In genomic region chr3:72950801-72951200, GRCh38 we compare ENCODE assay signal across 19 cellular contexts. TPM values are rescaled to one million over a fixed set of nuclear protein-coding genes. Genes with fewer than 3 reads are reported as not detected.
DNase-seq lines count a peak whose midpoint lies in the region; ATAC-seq, FAIRE-seq and TF ChIP-seq lines count a peak whose summit lies in the region.
"Had no signal": no experiment of that assay in that cellular context is flagged by ENCODE, and none has a peak within 500 bp of the region (broad histone marks: within the 10 kb centered on the region; RNA-seq: fewer than 3 reads in every experiment).

No MANE protein-coding gene starts in this region.

- no peak overlapping the region for H4K8ac ChIP-seq in H1 (ENCODE audit: extremely low read depth, insufficient read depth, low read length)

- CTCF ChIA-PET in H1 (lab: Charles Lee; ENCODE audit: partially characterized antibody): interaction anchor here (0.9 kb wide), 1 partner anchor 11 kb away, joined by 3 read pairs; no protein-coding TSS in a partner anchor

- 84% methylated on average over 4 of the region's 4 CpGs; no CpG with 5 or more reads in 1 of the 2 experiments for WGBS in H1 (ENCODE audit: extremely low coverage in 1 of 2, insufficient coverage in 1 of 2, insufficient read length in 1 of 2, insufficient replicate concordance in 2 of 2, low coverage in 1 of 2, low lambda C conversion rate in 2 of 2, missing lambda C conversion rate in 1 of 2), 2 experiments

- TF ChIP-seq EP300 in H1 (IDR thresholded peaks at IDR 0.05; ENCODE audit: borderline replicate concordance in 1 of 2, low read depth in 2 of 2, low read length in 2 of 2): no peak

- no peak overlapping the region for H2BK20ac ChIP-seq in H1 (ENCODE audit: low read length)

- intact Hi-C loops in sciatic nerve (cut with DNase I): no loop called here
- intact Hi-C loops in left lung (cut with DNase I): no loop called here

- no peaks in the 10 kb centered on the region for H3K79me1 ChIP-seq in H1 (ENCODE audit: low read depth, low read length)

- ATAC-seq in HG02885 (IDR thresholded peaks at IDR 0.05; ENCODE audit: poor library complexity, unreplicated experiment) (peak; percentile 10), sciatic nerve (peak; percentile 40), esophagus mucosa (no peak), left lung (no peak)
- ATAC-seq: K562 had no signal

- no peak overlapping the region for H3K56ac ChIP-seq in H1 (replicated peaks; ENCODE audit: insufficient read length, low read depth, low read length)

- H3K9me3 ChIP-seq in DOHH2 (ENCODE audit: control insufficient read depth, insufficient read depth, low read length) (no peaks in the 10 kb centered on the region), H1 (ENCODE audit: insufficient read depth in 2 of 2, low read depth in 1 of 2, low read length in 1 of 2) (no peaks in the 10 kb centered on the region), left lung (no peaks in the 10 kb centered on the region)
- H3K9me3 ChIP-seq: left ventricle myocardium inferior had no signal

- no peak overlapping the region for H3K4ac ChIP-seq in H1 (replicated peaks; ENCODE audit: insufficient read length, low read depth, low read length)

- no peak overlapping the region for H3K14ac ChIP-seq in H1 (ENCODE audit: insufficient read length)

- no peak overlapping the region for H2AFZ ChIP-seq in H1 (ENCODE audit: low read length)
- H2AFZ ChIP-seq: GM23248 had no signal

- H2BK12ac ChIP-seq in H1 (ENCODE audit: low read depth, low read length): no peak overlapping the region

- peak overlapping the region; percentile 34 for H3K4me3 ChIP-seq in DOHH2 (ENCODE audit: low read length)
- no peak overlapping the region for H3K4me3 ChIP-seq in H1 (ENCODE audit: extremely low read depth in 1 of 4, insufficient read depth in 2 of 4, low read depth in 3 of 4, low read length in 4 of 4)
- H3K4me3 ChIP-seq in left lung: no peak overlapping the region
- H3K4me3 ChIP-seq: GM23248, K562, left ventricle myocardium inferior had no signal

- H3K23ac ChIP-seq in H1 (ENCODE audit: insufficient read length): no peak overlapping the region

- H3K36me3 ChIP-seq in DOHH2 (ENCODE audit: control insufficient read depth, low read length) (no peaks in the 10 kb centered on the region), H1 (ENCODE audit: control insufficient read depth in 2 of 4, insufficient read depth in 4 of 4, low read length in 3 of 4) (no peaks in the 10 kb centered on the region), left lung (no peaks in the 10 kb centered on the region)
- H3K36me3 ChIP-seq: left ventricle myocardium inferior had no signal

- H4K20me1 ChIP-seq in DOHH2 (ENCODE audit: control insufficient read depth, insufficient read depth, low read depth, low read length): no peaks in the 10 kb centered on the region
- H4K20me1 ChIP-seq in H1 (replicated peaks in 1 of 2; ENCODE audit: control insufficient read depth in 1 of 2, insufficient read depth in 2 of 2, low read length in 2 of 2): no peaks in the 10 kb centered on the region

- H3K9me2 ChIP-seq in DOHH2 (replicated peaks; ENCODE audit: control insufficient read depth, low read length): no peaks in the 10 kb centered on the region

- H3F3A ChIP-seq in DOHH2 (ENCODE audit: control insufficient read depth, insufficient read depth): 0 out of 2 replicates have a peak, but pooled peaks cover 2% of the 10 kb centered on the region

- no peak overlapping the region for H4K5ac ChIP-seq in H1 (ENCODE audit: insufficient read length, low read depth, low read length)

- no peak overlapping the region for H2BK120ac ChIP-seq in H1 (replicated peaks; ENCODE audit: low read depth, low read length)

- TF ChIP-seq POLR2A in H1 (IDR thresholded peaks at IDR 0.05; ENCODE audit: control extremely low read depth in 1 of 2, low read depth in 2 of 2, low read length in 2 of 2): no peak

- H3K4me2 ChIP-seq in DOHH2 (ENCODE audit: low read length) (peak overlapping the region; percentile 65), H1 (ENCODE audit: insufficient read depth in 1 of 2, low read depth in 2 of 2, low read length in 2 of 2) (no peak overlapping the region)

- H3K27ac ChIP-seq in DOHH2 (ENCODE audit: low read depth, low read length) (peak overlapping the region; percentile 57), H1 (ENCODE audit: low read depth, low read length) (no peak overlapping the region), left lung (no peak overlapping the region)
- H3K27ac ChIP-seq: GM23248, left ventricle myocardium inferior, RWPE1 had no signal

- FAIRE-seq in H1 (lab: Jason Lieb, UNC): peak; percentile 28
- FAIRE-seq: K562 had no signal

- no peak overlapping the region for H3K9ac ChIP-seq in H1 (replicated peaks in 1 of 4; ENCODE audit: extremely low read depth in 1 of 4, low read depth in 3 of 4, low read length in 3 of 4)
- H3K9ac ChIP-seq: GM23248 had no signal

- no peak overlapping the region for H4K91ac ChIP-seq in H1 (replicated peaks; ENCODE audit: insufficient read length, low read length)

- H3K4me1 ChIP-seq in DOHH2 (ENCODE audit: control insufficient read depth, low read length) (peaks cover 40% of the 10 kb centered on the region), H1 (replicated peaks in 1 of 4; ENCODE audit: control insufficient read depth in 3 of 4, insufficient read depth in 4 of 4, low read length in 3 of 4) (peaks cover 0 to 10% (median 5%) of the 10 kb centered on the region in 4 experiments; a peak in 3 of 7 replicates), left lung (peaks cover 0 to 2% of the 10 kb centered on the region in 2 donors)

- POLR2A ChIA-PET in H1 (lab: Charles Lee; ENCODE audit: partially characterized antibody): no interaction called here

- no peak overlapping the region for H2AK5ac ChIP-seq in H1 (ENCODE audit: low read depth, low read length)

- no peak for TF ChIP-seq RAD21 in H1 (IDR thresholded peaks at IDR 0.05 in 1 of 2, conservative IDR thresholded peaks at IDR 0.05 in 1 of 2; ENCODE audit: low read depth in 2 of 2, low read length in 2 of 2)

- H2BK5ac ChIP-seq in H1 (ENCODE audit: low read depth, low read length): no peak overlapping the region

- no peaks in the 10 kb centered on the region for H3K79me2 ChIP-seq in DOHH2 (ENCODE audit: control insufficient read depth, low read length)
- no peaks in the 10 kb centered on the region for H3K79me2 ChIP-seq in H1 (ENCODE audit: control insufficient read depth in 1 of 2, insufficient read depth in 2 of 2, low read length in 2 of 2)

- no peak for DNase-seq in H1 (ENCODE audit: low read depth in 1 of 2, low spot score in 2 of 2)
- no peak for DNase-seq in sciatic nerve (ENCODE audit: low spot score)
- DNase-seq in cerebellar nuclear complex (lab: John Stamatoyannopoulos, UW): no peak
- no peak for DNase-seq in left lung
- DNase-seq: activated CD8-positive, alpha-beta T cell treated with anti-CD3 and anti-CD28 coated beads for 36 hours; activated naive CD4-positive, alpha-beta T cell; activated T-cell treated with anti-CD3 and anti-CD28 coated beads, Interleukin-2, amount 50 U/mL, for 4 hours; amniotic stem cell; DMS53; GM23248; left ventricle myocardium inferior; NCI-H1436 treated with DMSO at 0.1 percent for 48 hours; NCI-H524 treated with DMSO at 0.1 percent for 48 hours; nephron progenitor cell had no signal

- H3K23me2 ChIP-seq in H1 (ENCODE audit: low read depth, low read length): no peaks in the 10 kb centered on the region

- no peak overlapping the region for H2BK15ac ChIP-seq in H1 (ENCODE audit: low read length)

- TF ChIP-seq CTCF in DOHH2 (IDR thresholded peaks at IDR 0.05; ENCODE audit: low read depth, low read length, poor library complexity, severe bottlenecking) (no peak), H1 (IDR thresholded peaks at IDR 0.05; ENCODE audit: control extremely low read depth in 1 of 3, insufficient read depth in 1 of 3, low read depth in 1 of 3, low read length in 3 of 3) (no peak), left lung (IDR thresholded peaks at IDR 0.05) (no peak)

- no peaks in the 10 kb centered on the region for H3K27me3 ChIP-seq in DOHH2 (ENCODE audit: control insufficient read depth, low read length)
- no peaks in the 10 kb centered on the region for H3K27me3 ChIP-seq in H1 (replicated peaks in 1 of 4; ENCODE audit: control insufficient read depth in 3 of 4, extremely low read depth in 1 of 4, insufficient read depth in 3 of 4, low read length in 3 of 4)
- no peaks in the 10 kb centered on the region for H3K27me3 ChIP-seq in left lung

- H3K18ac ChIP-seq in H1 (ENCODE audit: extremely low read depth, low read length): no peak overlapping the region

TF ChIP-seq in H1, 55 proteins besides CTCF, POLR2A, EP300 and RAD21 (continues in another document):
- no peak for TF ChIP-seq SP1 (IDR thresholded peaks at IDR 0.05; ENCODE audit: low read depth, low read length)
- no peak for TF ChIP-seq TEAD4 (IDR thresholded peaks at IDR 0.05; ENCODE audit: low read depth, low read length)
- TF ChIP-seq SIX5 (IDR thresholded peaks at IDR 0.05; ENCODE audit: low read depth, low read length): no peak
- TF ChIP-seq CREB1 (IDR thresholded peaks at IDR 0.05): no peak
- TF ChIP-seq MAX (IDR thresholded peaks at IDR 0.05): no peak
- TF ChIP-seq, protein P1, sequence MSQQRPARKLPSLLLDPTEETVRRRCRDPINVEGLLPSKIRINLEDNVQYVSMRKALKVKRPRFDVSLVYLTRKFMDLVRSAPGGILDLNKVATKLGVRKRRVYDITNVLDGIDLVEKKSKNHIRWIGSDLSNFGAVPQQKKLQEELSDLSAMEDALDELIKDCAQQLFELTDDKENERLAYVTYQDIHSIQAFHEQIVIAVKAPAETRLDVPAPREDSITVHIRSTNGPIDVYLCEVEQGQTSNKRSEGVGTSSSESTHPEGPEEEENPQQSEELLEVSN (IDR thresholded peaks at IDR 0.05): no peak
- TF ChIP-seq SIN3A (conservative IDR thresholded peaks at IDR 0.05 in 1 of 2, IDR thresholded peaks at IDR 0.05 in 1 of 2; ENCODE audit: low read depth in 1 of 2, low read length in 2 of 2): no peak
- no peak for TF ChIP-seq KDM1A (IDR thresholded peaks at IDR 0.05; ENCODE audit: borderline replicate concordance, low read length)
- TF ChIP-seq POU5F1 (IDR thresholded peaks at IDR 0.05; ENCODE audit: low read depth, low read length): no peak

RNA-seq across cellular contexts. Expression of gene PPP4R2, which starts 45.8 kb away (rescaled TPM):
- 89.9 and 91.9 TPM in 2 replicates for total RNA-seq in H1 (2021; fragmentation: NEBNext Ultra II Directional; extraction: Animal tissue kit (Norgen Biotek cat#: 25700))
- polyA plus RNA-seq in H1 (2011; rRNA removed): 4.5 and 11.5 TPM in 2 replicates
- 14.8 TPM for polyA plus RNA-seq in H1 (2011; cell fraction: cytosol; rRNA removed)
- 4.4 TPM for polyA plus RNA-seq in H1 (2011; cell fraction: nucleus; rRNA removed)
- 37.3 to 80.4 TPM (median 43.7 TPM) in 4 replicates for polyA plus RNA-seq in H1 (2012, experiment 1 of 2)
- 2.4 TPM for polyA plus RNA-seq in H1 (2012, experiment 2 of 2)
- 29.1 TPM for polyA plus RNA-seq in H1 (2013, experiment 1 of 2)
- polyA plus RNA-seq in H1 (2013, experiment 2 of 2): 26.7 TPM
- polyA minus RNA-seq in H1 (2011; rRNA and poly(A)+ RNA removed): 12.9 and 13.9 TPM in 2 replicates
- 22.4 TPM for polyA minus RNA-seq in H1 (2011; cell fraction: cytosol; rRNA and poly(A)+ RNA removed)
- 30.7 TPM for polyA minus RNA-seq in H1 (2011; cell fraction: nucleus; rRNA and poly(A)+ RNA removed)
- total RNA-seq in sciatic nerve: 113 TPM
- total RNA-seq in esophagus mucosa: 44.5 TPM
- total RNA-seq in left lung: 10 to 100 TPM; 71.5 to 73.0 TPM

Comparison
In these comparisons a context has a peak if more than half of its experiments do, and no peak if none do; other contexts are left out.
1. ATAC-seq: peak in HG02885 (single experiment) and sciatic nerve (single experiment); none in esophagus mucosa (single experiment) and left lung (single experiment).